In the genomic region with DNA sequence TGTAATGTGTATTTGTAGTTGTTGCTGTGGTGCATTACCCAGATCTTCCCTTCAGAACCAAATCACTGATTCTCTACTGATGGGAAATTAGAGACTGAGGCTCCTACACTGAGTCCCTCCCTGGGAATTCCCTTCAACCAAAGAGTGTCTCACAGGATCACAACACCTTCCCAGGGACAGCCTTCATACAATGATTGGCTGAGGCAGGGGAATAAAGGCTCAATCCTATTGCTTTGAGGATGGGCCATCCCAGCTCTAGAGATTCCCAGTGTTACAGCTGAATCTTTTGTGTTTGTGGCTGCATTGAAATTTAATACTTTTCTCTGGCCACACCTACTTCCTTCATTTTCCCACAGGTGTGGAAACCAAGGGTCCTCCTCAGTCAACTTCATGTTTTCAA, we compare ENCODE assay signal across 1 cellular context.
TF ChIP-seq lines count a peak whose summit lies in the region.

No MANE protein-coding gene starts in this region.

TF ChIP-seq in WTC11, 78 proteins besides CTCF, POLR2A, EP300 and RAD21 (continued from another document):
- no peak for TF ChIP-seq ZNF219 (CRISPR knock-in tag; IDR thresholded peaks at IDR 0.05; ENCODE audit: borderline replicate concordance)
- TF ChIP-seq, protein P1, sequence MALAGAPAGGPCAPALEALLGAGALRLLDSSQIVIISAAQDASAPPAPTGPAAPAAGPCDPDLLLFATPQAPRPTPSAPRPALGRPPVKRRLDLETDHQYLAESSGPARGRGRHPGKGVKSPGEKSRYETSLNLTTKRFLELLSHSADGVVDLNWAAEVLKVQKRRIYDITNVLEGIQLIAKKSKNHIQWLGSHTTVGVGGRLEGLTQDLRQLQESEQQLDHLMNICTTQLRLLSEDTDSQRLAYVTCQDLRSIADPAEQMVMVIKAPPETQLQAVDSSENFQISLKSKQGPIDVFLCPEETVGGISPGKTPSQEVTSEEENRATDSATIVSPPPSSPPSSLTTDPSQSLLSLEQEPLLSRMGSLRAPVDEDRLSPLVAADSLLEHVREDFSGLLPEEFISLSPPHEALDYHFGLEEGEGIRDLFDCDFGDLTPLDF (CRISPR knock-in tag; IDR thresholded peaks at IDR 0.05): no peak
